10 cellular contexts compared by ENCODE assay signal in the genomic region with DNA sequence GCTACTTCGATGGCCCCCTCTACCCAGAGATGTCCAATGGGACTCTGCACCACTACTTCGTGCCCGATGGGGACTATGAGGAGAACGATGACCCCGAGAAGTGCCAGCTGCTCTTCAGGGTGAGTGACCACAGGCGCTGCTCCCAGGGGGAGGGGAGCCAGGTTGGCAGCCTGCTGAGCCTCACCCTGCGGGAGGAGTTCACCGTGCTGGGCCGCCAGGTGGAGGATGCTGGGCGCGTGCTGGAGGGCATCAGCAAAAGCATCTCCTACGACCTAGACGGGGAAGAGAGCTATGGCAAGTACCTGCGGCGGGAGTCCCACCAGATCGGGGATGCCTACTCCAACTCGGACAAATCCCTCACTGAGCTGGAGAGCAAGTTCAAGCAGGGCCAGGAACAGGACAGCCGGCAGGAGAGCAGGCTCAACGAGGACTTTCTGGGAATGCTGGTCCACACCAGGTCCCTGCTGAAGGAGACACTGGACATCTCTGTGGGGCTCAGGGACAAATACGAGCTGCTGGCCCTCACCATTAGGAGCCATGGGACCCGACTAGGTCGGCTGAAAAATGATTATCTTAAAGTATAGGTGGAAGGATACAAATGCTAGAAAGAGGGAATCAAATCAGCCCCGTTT. TPM values are rescaled to one million over a fixed set of nuclear protein-coding genes. Genes with fewer than 3 reads are reported as not detected.
DNase-seq lines count a peak whose midpoint lies in the region; ATAC-seq and TF ChIP-seq lines count a peak whose summit lies in the region.
"Had no signal": no experiment of that assay in that cellular context is flagged by ENCODE, and none has a peak within 500 bp of the region (broad histone marks: within the 10 kb centered on the region; RNA-seq: fewer than 3 reads in every experiment).

No MANE protein-coding gene starts in this region.

- in situ Hi-C loops in transverse colon (cut with MboI; ENCODE audit: low pct_ligation_motif_present in 1 of 4, low pct_unique_long_range_greater_than_20kb in 1 of 4, low sequenced_read_pairs in 3 of 4), result no loop called here

- no peaks in the 10 kb centered on the region for H3K4me1 ChIP-seq in mucosa of descending colon (ENCODE audit: low read depth)
- no peaks in the 10 kb centered on the region for H3K4me1 ChIP-seq in transverse colon
- H3K4me1 ChIP-seq: adrenal gland had no signal

- H3K4me3 ChIP-seq in WI38 (ENCODE audit: low read depth, low read length), result peak overlapping the region; percentile 76
- H3K4me3 ChIP-seq in fibroblast of pulmonary artery (replicated peaks; ENCODE audit: low read depth, low read length), result peak overlapping the region; percentile 66
- no peak overlapping the region for H3K4me3 ChIP-seq in mucosa of descending colon
- peak overlapping the region; percentile 16 to 45 (median 41) for H3K4me3 ChIP-seq in transverse colon

- ATAC-seq in mucosa of descending colon (no peak), GM21786 (IDR thresholded peaks at IDR 0.05; ENCODE audit: unreplicated experiment) (no peak)

- 20 to 80% methylated on average over 1 to 22 of the region's 23 CpGs for WGBS in transverse colon (ENCODE audit: low coverage in 1 of 2), 2 donors

- H3K9me3 ChIP-seq in mucosa of descending colon, result no peaks in the 10 kb centered on the region
- H3K9me3 ChIP-seq in transverse colon, result no peaks in the 10 kb centered on the region
- H3K9me3 ChIP-seq: adrenal gland had no signal

- H3K27ac ChIP-seq in transverse colon, result peak overlapping the region; percentile 75 to 85 (median 82)

- H3K27me3 ChIP-seq in transverse colon, result no peaks in the 10 kb centered on the region
- H3K27me3 ChIP-seq: adrenal gland had no signal

- TF ChIP-seq EP300 in transverse colon (IDR thresholded peaks at IDR 0.05; ENCODE audit: low read depth), result no peak

- DNase-seq in fibroblast of pulmonary artery (ENCODE audit: low read depth) (no peak), mucosa of descending colon (peak in 2 of 3 donors; percentile 21 to 39), transverse colon (no peak), iPS-NIHi11 (ENCODE audit: low spot score) (no peak), NCI-H1436 (lab: John Stamatoyannopoulos, UW) (no peak)
- no peak for DNase-seq in activated naive CD4-positive, alpha-beta T cell treated with Interleukin-2 at 50 U/mL for 16 hours
- DNase-seq: activated CD4-positive, CD25-positive, alpha-beta regulatory T cell had no signal

- no peaks in the 10 kb centered on the region for H3K36me3 ChIP-seq in mucosa of descending colon (ENCODE audit: low read depth)
- H3K36me3 ChIP-seq in transverse colon, result no peaks in the 10 kb centered on the region
- H3K36me3 ChIP-seq: adrenal gland had no signal

- TF ChIP-seq POLR2A in transverse colon (IDR thresholded peaks at IDR 0.05), result no peak

- intact Hi-C loops in mucosa of descending colon (cut with DNase I, micrococcal nuclease) (no loop called here), transverse colon (cut with DNase I; ENCODE audit: low total_unique reads) (no loop called here)

- no peak for TF ChIP-seq CTCF in WI38 (IDR thresholded peaks at IDR 0.05; ENCODE audit: low read depth, low read length)
- no peak for TF ChIP-seq CTCF in fibroblast of pulmonary artery (IDR thresholded peaks at IDR 0.05; ENCODE audit: low read length, missing control alignments)
- TF ChIP-seq CTCF in mucosa of descending colon (IDR thresholded peaks at IDR 0.05), result no peak
- no peak for TF ChIP-seq CTCF in transverse colon (IDR thresholded peaks at IDR 0.05)

RNA-seq across cellular contexts. Expression of a gene that starts 0.8 kb away (rescaled TPM):
- total RNA-seq in mucosa of descending colon (10 to 100 TPM in 1 of 3 donors, 1 to 10 TPM in 1, under 1 TPM in 1; 0.84 to 21.3 (median 2.8) TPM), transverse colon (10 to 100 TPM in 1 of 4 donors, 1 to 10 TPM in 2, under 1 TPM in 1; 0.60 to 15.2 (median 4.4) TPM)

RNA-seq across cellular contexts. Expression of a gene that starts 45.9 kb away (rescaled TPM):
- total RNA-seq in mucosa of descending colon, result not detected
- not detected for total RNA-seq in transverse colon

Comparison
In these comparisons a context has a peak if more than half of its experiments do, and no peak if none do; other contexts are left out.
1. DNase-seq: peak in mucosa of descending colon (2 of 3); none in fibroblast of pulmonary artery (single experiment), transverse colon (single experiment), activated naive CD4-positive, alpha-beta T cell treated with Interleukin-2 at 50 U/mL for 16 hours (single experiment), iPS-NIHi11 (single experiment) and NCI-H1436 (single experiment).